8 cellular contexts compared by ENCODE assay signal in the genomic region with DNA sequence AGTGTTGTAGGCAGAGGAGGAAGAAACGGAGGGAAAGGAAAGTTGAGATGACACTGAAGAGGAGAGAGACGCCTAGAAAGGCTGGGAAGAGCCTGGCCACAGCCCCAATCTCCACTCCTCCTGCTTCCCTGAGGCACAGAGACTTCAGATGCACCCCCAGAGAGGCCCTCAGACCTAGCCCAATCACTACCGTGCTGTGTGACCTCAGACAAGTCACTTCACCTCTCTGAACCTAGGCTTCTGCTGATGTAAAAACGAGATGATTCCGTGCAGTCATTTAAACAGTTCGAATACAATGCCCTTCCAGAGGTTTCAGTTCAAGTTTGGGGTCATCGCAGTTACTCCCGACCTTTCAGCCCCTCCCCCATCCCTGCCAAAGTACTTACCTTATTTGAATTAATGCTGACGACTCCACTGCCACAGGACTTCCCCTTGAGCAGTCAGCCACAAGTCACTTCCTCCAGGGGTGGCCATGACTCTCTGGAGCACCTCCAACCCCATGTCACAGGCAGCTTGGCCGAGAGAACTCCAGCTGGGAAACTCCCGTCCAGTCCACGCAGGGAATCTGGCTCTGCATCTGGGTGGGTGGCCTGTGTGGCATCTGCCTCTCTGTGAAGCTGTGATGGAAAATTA.
DNase-seq lines count a peak whose midpoint lies in the region; ATAC-seq, FAIRE-seq and TF ChIP-seq lines count a peak whose summit lies in the region.

No MANE protein-coding gene starts in this region.

- H4K8ac ChIP-seq in H1 (ENCODE audit: extremely low read depth, insufficient read depth, low read length) = no peak overlapping the region; the same call in 1 of the 2 replicates

- no peak overlapping the region for H2AFZ ChIP-seq in H1 (ENCODE audit: low read length)

- H3K23me2 ChIP-seq in H1 (ENCODE audit: low read depth, low read length) = peaks cover 2% of the 10 kb centered on the region; the same call in 1 of the 2 replicates

- H3K56ac ChIP-seq in H1 (replicated peaks; ENCODE audit: insufficient read length, low read depth, low read length) = no peak overlapping the region

- peaks cover 0 to 1% (median 0%) of the 10 kb centered on the region in 4 experiments; a peak in 1 of 7 replicates for H3K27me3 ChIP-seq in H1 (replicated peaks in 1 of 4; ENCODE audit: control insufficient read depth in 3 of 4, extremely low read depth in 1 of 4, insufficient read depth in 3 of 4, low read length in 3 of 4)
- no peaks in the 10 kb centered on the region for H3K27me3 ChIP-seq in transverse colon

- POLR2A ChIA-PET in H1 (lab: Charles Lee; ENCODE audit: partially characterized antibody) = no interaction called here

- H2BK12ac ChIP-seq in H1 (ENCODE audit: low read depth, low read length) = 0 out of 2 replicates have a peak overlapping the region, but pooled peaks have one; percentile 98

- H3K4me1 ChIP-seq in H1 (replicated peaks in 1 of 4; ENCODE audit: control insufficient read depth in 3 of 4, insufficient read depth in 4 of 4, low read length in 3 of 4) (peaks cover 0 to 23% (median 9%) of the 10 kb centered on the region in 4 experiments; a peak in 6 of 7 replicates), transverse colon (peaks cover 0 to 32% (median 15%) of the 10 kb centered on the region in 4 donors)

- peak; percentile 47 for DNase-seq in activated naive CD4-positive, alpha-beta T cell treated with Interleukin-2 at 50 U/mL for 16 hours
- DNase-seq in activated naive CD4-positive, alpha-beta T cell (lab: John Stamatoyannopoulos, UW) = no peak
- no peak for DNase-seq in H1 (ENCODE audit: low read depth in 1 of 2, low spot score in 2 of 2)
- peak; percentile 29 for DNase-seq in transverse colon
- DNase-seq in cortex of kidney (lab: John Stamatoyannopoulos, UW) = no peak
- no peak for DNase-seq in NCI-H1092 (lab: John Stamatoyannopoulos, UW)

- no peaks in the 10 kb centered on the region for H3K9me3 ChIP-seq in H1 (ENCODE audit: insufficient read depth in 2 of 2, low read depth in 1 of 2, low read length in 1 of 2)
- no peaks in the 10 kb centered on the region for H3K9me3 ChIP-seq in transverse colon

- H3K36me3 ChIP-seq in H1 (ENCODE audit: control insufficient read depth in 2 of 4, insufficient read depth in 4 of 4, low read length in 3 of 4) (no peaks in the 10 kb centered on the region), transverse colon (no peaks in the 10 kb centered on the region)

- H2BK5ac ChIP-seq in H1 (ENCODE audit: low read depth, low read length) = no peak overlapping the region

- CTCF ChIA-PET in H1 (lab: Charles Lee; ENCODE audit: partially characterized antibody) = interaction anchor here (0.6 to 1.0 kb wide), 3 partner anchors 9 to 48 kb away, joined by 3 to 4 read pairs (median 4); no protein-coding TSS in a partner anchor

- H3K23ac ChIP-seq in H1 (ENCODE audit: insufficient read length) = no peak overlapping the region

- no peak overlapping the region for H2BK15ac ChIP-seq in H1 (ENCODE audit: low read length)

- H3K79me1 ChIP-seq in H1 (ENCODE audit: low read depth, low read length) = no peaks in the 10 kb centered on the region

- no peak overlapping the region for H3K4me3 ChIP-seq in H1 (ENCODE audit: extremely low read depth in 1 of 4, insufficient read depth in 2 of 4, low read depth in 3 of 4, low read length in 4 of 4)
- H3K4me3 ChIP-seq in transverse colon = no peak overlapping the region

- intact Hi-C loops in transverse colon (cut with DNase I; ENCODE audit: low total_unique reads) = no loop called here

- ATAC-seq in HG03378 (IDR thresholded peaks at IDR 0.05; ENCODE audit: unreplicated experiment) = no peak

- no peak overlapping the region for H4K5ac ChIP-seq in H1 (ENCODE audit: insufficient read length, low read depth, low read length)

- H3K27ac ChIP-seq in H1 (ENCODE audit: low read depth, low read length) (no peak overlapping the region), transverse colon (no peak overlapping the region)

- no peak overlapping the region for H3K14ac ChIP-seq in H1 (ENCODE audit: insufficient read length)

- H3K18ac ChIP-seq in H1 (ENCODE audit: extremely low read depth, low read length) = no peak overlapping the region

- no peak overlapping the region for H3K4ac ChIP-seq in H1 (replicated peaks; ENCODE audit: insufficient read length, low read depth, low read length)

- in situ Hi-C loops in transverse colon (cut with MboI; ENCODE audit: low pct_ligation_motif_present in 1 of 4, low pct_unique_long_range_greater_than_20kb in 1 of 4, low sequenced_read_pairs in 3 of 4) = no loop called here

- no peak for TF ChIP-seq RAD21 in H1 (IDR thresholded peaks at IDR 0.05 in 1 of 2, conservative IDR thresholded peaks at IDR 0.05 in 1 of 2; ENCODE audit: low read depth in 2 of 2, low read length in 2 of 2)

- no peak overlapping the region for H2BK20ac ChIP-seq in H1 (ENCODE audit: low read length)

- H4K20me1 ChIP-seq in H1 (replicated peaks in 1 of 2; ENCODE audit: control insufficient read depth in 1 of 2, insufficient read depth in 2 of 2, low read length in 2 of 2) = peaks cover 0 to 2% of the 10 kb centered on the region in 2 experiments

- WGBS in H1 (ENCODE audit: extremely low coverage in 1 of 2, insufficient coverage in 1 of 2, insufficient read length in 1 of 2, insufficient replicate concordance in 2 of 2, low coverage in 1 of 2, low lambda C conversion rate in 2 of 2, missing lambda C conversion rate in 1 of 2), 2 experiments = 86% methylated on average over 11 of the region's 12 CpGs; no CpG with 5 or more reads in 1 of the 2 experiments
- 64 to 90% methylated on average over 4 to 12 of the region's 12 CpGs for WGBS in transverse colon (ENCODE audit: low coverage in 1 of 2), 2 donors

- no peak for FAIRE-seq in H1 (lab: Jason Lieb, UNC)

- no peak overlapping the region for H3K4me2 ChIP-seq in H1 (ENCODE audit: insufficient read depth in 1 of 2, low read depth in 2 of 2, low read length in 2 of 2)

- no peak for TF ChIP-seq CTCF in H1 (IDR thresholded peaks at IDR 0.05; ENCODE audit: control extremely low read depth in 1 of 3, insufficient read depth in 1 of 3, low read depth in 1 of 3, low read length in 3 of 3)
- no peak for TF ChIP-seq CTCF in transverse colon (IDR thresholded peaks at IDR 0.05)

- TF ChIP-seq POLR2A in Raji (IDR thresholded peaks at IDR 0.05; ENCODE audit: insufficient read depth, low read depth, low read length) (peak; percentile 49; the same call in 1 of the 2 replicates), H1 (IDR thresholded peaks at IDR 0.05; ENCODE audit: control extremely low read depth in 1 of 2, low read depth in 2 of 2, low read length in 2 of 2) (no peak), transverse colon (IDR thresholded peaks at IDR 0.05) (no peak)

- no peak overlapping the region for H2AK5ac ChIP-seq in H1 (ENCODE audit: low read depth, low read length)

- no peak overlapping the region; a peak in 1 of 7 replicates for H3K9ac ChIP-seq in H1 (replicated peaks in 1 of 4; ENCODE audit: extremely low read depth in 1 of 4, low read depth in 3 of 4, low read length in 3 of 4)

- no peaks in the 10 kb centered on the region for H3K79me2 ChIP-seq in H1 (ENCODE audit: control insufficient read depth in 1 of 2, insufficient read depth in 2 of 2, low read length in 2 of 2)

- no peak overlapping the region for H2BK120ac ChIP-seq in H1 (replicated peaks; ENCODE audit: low read depth, low read length)

- H4K91ac ChIP-seq in H1 (replicated peaks; ENCODE audit: insufficient read length, low read length) = peak overlapping the region; percentile 55

- TF ChIP-seq EP300 in H1 (IDR thresholded peaks at IDR 0.05; ENCODE audit: borderline replicate concordance in 1 of 2, low read depth in 2 of 2, low read length in 2 of 2) (no peak), transverse colon (IDR thresholded peaks at IDR 0.05; ENCODE audit: low read depth) (no peak)

TF ChIP-seq in H1, 55 proteins besides CTCF, POLR2A, EP300 and RAD21:
- TF ChIP-seq JUND (IDR thresholded peaks at IDR 0.05; ENCODE audit: low read length) (no peak), KDM1A (IDR thresholded peaks at IDR 0.05; ENCODE audit: borderline replicate concordance, low read length) (peak; percentile 83; the same call in 1 of the 2 replicates), NANOG (IDR thresholded peaks at IDR 0.05; ENCODE audit: insufficient read depth, low read depth, low read length, poor library complexity, severe bottlenecking) (no peak), CBX5 (IDR thresholded peaks at IDR 0.05; ENCODE audit: low read depth, low read length) (no peak), ZNF274 (IDR thresholded peaks at IDR 0.05; ENCODE audit: borderline replicate concordance, extremely low read depth, low read length) (no peak), CBX8 (IDR thresholded peaks at IDR 0.05; ENCODE audit: borderline replicate concordance, low read depth, low read length) (no peak)
- TF ChIP-seq, protein P1, sequence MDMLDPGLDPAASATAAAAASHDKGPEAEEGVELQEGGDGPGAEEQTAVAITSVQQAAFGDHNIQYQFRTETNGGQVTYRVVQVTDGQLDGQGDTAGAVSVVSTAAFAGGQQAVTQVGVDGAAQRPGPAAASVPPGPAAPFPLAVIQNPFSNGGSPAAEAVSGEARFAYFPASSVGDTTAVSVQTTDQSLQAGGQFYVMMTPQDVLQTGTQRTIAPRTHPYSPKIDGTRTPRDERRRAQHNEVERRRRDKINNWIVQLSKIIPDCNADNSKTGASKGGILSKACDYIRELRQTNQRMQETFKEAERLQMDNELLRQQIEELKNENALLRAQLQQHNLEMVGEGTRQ (IDR thresholded peaks at IDR 0.05; ENCODE audit: low read length) = no peak

Comparison
In these comparisons a context has a peak if more than half of its experiments do, and no peak if none do; other contexts are left out.
1. DNase-seq: peak in activated naive CD4-positive, alpha-beta T cell treated with Interleukin-2 at 50 U/mL for 16 hours (single experiment) and transverse colon (single experiment); none in activated naive CD4-positive, alpha-beta T cell (0 of 4), H1 (0 of 2), cortex of kidney (single experiment) and NCI-H1092 (single experiment).